8 cellular contexts compared by ENCODE assay signal in genomic region chr6:24495516-24495847, GRCh38. TPM values are rescaled to one million over a fixed set of nuclear protein-coding genes. Genes with fewer than 3 reads are reported as not detected.
DNase-seq lines count a peak whose midpoint lies in the region; ATAC-seq lines count a peak whose summit lies in the region.

No MANE protein-coding gene starts in this region.

- ATAC-seq in HG02970 (IDR thresholded peaks at IDR 0.05; ENCODE audit: low FRiP score, unreplicated experiment) = peak; percentile 35
- peak; percentile 29 to 34 for ATAC-seq in naive thymus-derived CD8-positive, alpha-beta T cell

- H3K4me3 Mint-ChIP-seq in naive thymus-derived CD8-positive, alpha-beta T cell = peak overlapping the region; percentile 73 to 94 (median 88)

- peaks cover 7 to 18% (median 12%) of the 10 kb centered on the region in 3 donors for H3K36me3 Mint-ChIP-seq in naive thymus-derived CD8-positive, alpha-beta T cell

- H3K4me1 Mint-ChIP-seq in naive thymus-derived CD8-positive, alpha-beta T cell = peaks cover 19 to 57% (median 43%) of the 10 kb centered on the region in 4 donors

- POLR2A ChIA-PET in naive thymus-derived CD8-positive, alpha-beta T cell (lab: Charles Lee) = interaction anchor here (1.0 to 2.0 kb wide), 8 partner anchors 26 to 286 kb away, joined by 3 to 10 read pairs (median 4); partner anchors contain the start of genes ACOT13, C6orf62 and TDP2

- H3K27ac ChIP-seq in substantia nigra (ENCODE audit: low read depth, low read length, poor library complexity, severe bottlenecking) = peak overlapping the region; percentile 46

- H3K9me3 Mint-ChIP-seq in naive thymus-derived CD8-positive, alpha-beta T cell = peaks cover 0 to 10% (median 0%) of the 10 kb centered on the region in 9 donors

- H3K27me3 Mint-ChIP-seq in naive thymus-derived CD8-positive, alpha-beta T cell = no peaks in the 10 kb centered on the region

- peak overlapping the region; percentile 42 to 94 (median 84) for H3K27ac Mint-ChIP-seq in naive thymus-derived CD8-positive, alpha-beta T cell

- DNase-seq in SKM-1 (lab: John Stamatoyannopoulos, UW; ENCODE audit: unreplicated experiment) (peak; percentile 32), SKM-1 treated with dmso at 0.1 percent for 144 hours (lab: John Stamatoyannopoulos, UW; ENCODE audit: unreplicated experiment) (no peak), NCI-H345 (lab: John Stamatoyannopoulos, UW) (peak; percentile 61), activated T-cell treated with anti-CD3 and anti-CD28 coated beads for 48 hours (ENCODE audit: low read depth) (peak; percentile 36), fibroblast of gingiva (ENCODE audit: low read depth) (peak; percentile 12), substantia nigra (lab: John Stamatoyannopoulos, UW) (peak in 24 of 49 donors; percentile 3 to 58 (median 18))
- DNase-seq in naive thymus-derived CD8-positive, alpha-beta T cell = peak in 7 of 10 donors; percentile 13 to 76 (median 29)

RNA-seq across cellular contexts. Expression of gene ALDH5A1, which starts 0.7 kb away (rescaled TPM):
- total RNA-seq in naive thymus-derived CD8-positive, alpha-beta T cell = 10 to 100 TPM; 18.8 to 20.7 TPM
- 10 to 100 TPM; 14.0 to 24.8 (median 15.8) TPM for polyA plus RNA-seq in naive thymus-derived CD8-positive, alpha-beta T cell

RNA-seq across cellular contexts. Expression of gene GPLD1, which starts 6.1 kb away (rescaled TPM):
- total RNA-seq in naive thymus-derived CD8-positive, alpha-beta T cell = 1 to 10 TPM; 1.6 to 1.8 TPM
- 1 to 10 TPM in 1 of 3 donors, not detected in 2; 1.1 TPM for polyA plus RNA-seq in naive thymus-derived CD8-positive, alpha-beta T cell
